Comparison of ENCODE assay signal across 8 cellular contexts in the genomic region with DNA sequence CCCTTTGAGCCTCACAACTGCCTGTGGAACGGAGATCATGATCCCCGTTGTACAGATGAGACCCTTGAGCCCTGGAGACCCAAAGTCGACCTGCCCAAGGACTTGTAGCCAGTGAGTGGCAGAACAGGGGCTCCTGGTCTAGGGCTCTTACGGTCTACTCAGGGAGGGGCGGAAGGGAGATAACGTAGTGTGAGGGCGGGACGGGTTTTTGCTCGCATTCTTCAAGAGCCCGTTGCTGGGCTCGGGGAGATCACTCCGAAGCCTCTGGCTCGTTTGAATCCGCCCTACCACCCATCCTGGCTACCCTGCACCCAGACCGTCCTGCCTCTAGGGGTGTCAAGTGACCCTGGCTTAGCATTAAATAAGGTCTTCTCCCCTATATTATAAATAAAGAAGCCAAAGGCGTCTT. TPM values are rescaled to one million over a fixed set of nuclear protein-coding genes. Genes with fewer than 3 reads are reported as not detected.
A peak's percentile ranks its signal among the peaks of the same experiment; 100 is the strongest.
DNase-seq lines count a peak whose midpoint lies in the region; ATAC-seq and TF ChIP-seq lines count a peak whose summit lies in the region.

No MANE protein-coding gene starts in this region.

- ATAC-seq in GM19035 (IDR thresholded peaks at IDR 0.05; ENCODE audit: unreplicated experiment) (peak; percentile 14), GM19452 (IDR thresholded peaks at IDR 0.05; ENCODE audit: unreplicated experiment) (no peak)

- intact Hi-C loops in mammary epithelial cell (cut with micrococcal nuclease): loop anchor here (2.0 to 5.0 kb wide), 3 partner anchors 49 to 395 kb away; no protein-coding TSS in a partner anchor

- peaks cover 34% of the 10 kb centered on the region for H3K4me1 ChIP-seq in BLaER1
- peaks cover 8% of the 10 kb centered on the region for H3K4me1 ChIP-seq in mammary epithelial cell (ENCODE audit: insufficient read depth, low read length)

- H3K9me3 ChIP-seq in BLaER1 (no peaks in the 10 kb centered on the region), mammary epithelial cell (replicated peaks; ENCODE audit: insufficient read depth, low read length) (no peaks in the 10 kb centered on the region)

- H3K79me2 ChIP-seq in mammary epithelial cell (ENCODE audit: insufficient read depth, low read length): peaks cover 51% of the 10 kb centered on the region

- peak overlapping the region; percentile 98 for H2AFZ ChIP-seq in mammary epithelial cell (ENCODE audit: low read depth, low read length)

- peaks cover 4% of the 10 kb centered on the region; the same call in 1 of the 2 replicates for H3K36me3 ChIP-seq in BLaER1
- H3K36me3 ChIP-seq in mammary epithelial cell (ENCODE audit: insufficient read depth, low read length): no peaks in the 10 kb centered on the region

- H4K20me1 ChIP-seq in BLaER1 (peaks cover 52% of the 10 kb centered on the region), mammary epithelial cell (ENCODE audit: insufficient read depth, low read length) (no peaks in the 10 kb centered on the region)

- in situ Hi-C loops in mammary epithelial cell (cut with MboI; ENCODE audit: low sequenced_read_pairs in 2 of 2): no loop called here

- H3K4me2 ChIP-seq in BLaER1: peak overlapping the region; percentile 83
- peak overlapping the region; percentile 86 for H3K4me2 ChIP-seq in mammary epithelial cell (ENCODE audit: insufficient read depth, low read depth, low read length)

- BruUV-seq in mammary epithelial cell (replicated peaks; lab: Mats Ljungman, UMichigan): TSS peak; percentile 35

- CTCF ChIA-PET in mammary epithelial cell (lab: Charles Lee; ENCODE audit: low non-redundant PET): no interaction called here

- H3K9ac ChIP-seq in BLaER1: peak overlapping the region; percentile 82
- H3K9ac ChIP-seq in mammary epithelial cell (ENCODE audit: insufficient read depth, low read length): peak overlapping the region; percentile 96

- TF ChIP-seq CTCF in HL-60 (IDR thresholded peaks at IDR 0.05; ENCODE audit: insufficient read depth, low read length) (no peak), mammary epithelial cell (conservative IDR thresholded peaks at IDR 0.05 in 1 of 2, IDR thresholded peaks at IDR 0.05 in 1 of 2; ENCODE audit: extremely low read depth in 1 of 2, insufficient read depth in 1 of 2, low read depth in 1 of 2, low read length in 2 of 2) (peak; percentile 19 to 32)

- peak overlapping the region; percentile 66 for H3K27ac ChIP-seq in BLaER1
- peak overlapping the region; percentile 73 for H3K27ac ChIP-seq in HL-60 (replicated peaks)
- peak overlapping the region; percentile 80 for H3K27ac ChIP-seq in mammary epithelial cell (ENCODE audit: insufficient read depth, low read depth, low read length)

- dilution Hi-C loops in mammary epithelial cell (cut with HindIII; ENCODE audit: low sequenced_read_pairs): no loop called here

- DNase-seq in HL-60 (ENCODE audit: low read depth in 1 of 2, low spot score in 1 of 2) (peak; percentile 25 to 47), SW480 (ENCODE audit: low spot score) (peak; percentile 51), mammary epithelial cell (peak; percentile 46), islet precursor cell (peak; percentile 83)
- peak; percentile 47 for DNase-seq in stimulated activated CD4-positive, alpha-beta T cell treated with anti-CD3 and anti-CD28 coated beads, Interleukin-15, amount 100 ng/mL, for 24 hours

- H3K27me3 ChIP-seq in BLaER1 (no peaks in the 10 kb centered on the region), HL-60 (ENCODE audit: insufficient read depth, poor library complexity, severe bottlenecking) (no peaks in the 10 kb centered on the region), mammary epithelial cell (ENCODE audit: insufficient read depth, low read length) (no peaks in the 10 kb centered on the region)

- WGBS in mammary epithelial cell (ENCODE audit: low coverage, missing lambda C conversion rate): 1% methylated on average over 15 of the region's 16 CpGs

- H3K4me3 ChIP-seq in BLaER1 (peak overlapping the region; percentile 78), HL-60 (replicated peaks; ENCODE audit: insufficient read depth, low read length) (peak overlapping the region; percentile 95), mammary epithelial cell (replicated peaks in 1 of 3; ENCODE audit: insufficient read depth in 1 of 3, low read depth in 2 of 3, low read length in 3 of 3) (peak overlapping the region; percentile 76 to 98 (median 98))

RNA-seq across cellular contexts. Expression of a gene that starts 0.6 kb away (rescaled TPM):
- total RNA-seq in mammary epithelial cell: 10 to 100 TPM; 13.2 to 14.0 TPM
- 5.2 TPM for polyA plus RNA-seq in mammary epithelial cell
- 19.6 TPM for polyA minus RNA-seq in mammary epithelial cell

RNA-seq across cellular contexts. Expression of a gene that starts 37.5 kb away (rescaled TPM):
- 10 to 100 TPM in 1 of 2 donors, 1 to 10 TPM in 1; 6.7 to 11.0 TPM for total RNA-seq in mammary epithelial cell
- polyA plus RNA-seq in mammary epithelial cell: 3.2 TPM
- polyA minus RNA-seq in mammary epithelial cell: 6.0 TPM

RNA-seq across cellular contexts. Expression of a gene that starts 43.0 kb away (rescaled TPM):
- 10 to 100 TPM; 11.2 to 18.0 TPM for total RNA-seq in mammary epithelial cell
- polyA plus RNA-seq in mammary epithelial cell: 10.5 TPM
- polyA minus RNA-seq in mammary epithelial cell: 11.1 TPM

RNA-seq across cellular contexts. Expression of a gene that starts 59.2 kb away (rescaled TPM):
- total RNA-seq in mammary epithelial cell: 1 to 10 TPM; 2.1 to 2.7 TPM
- 0.24 TPM for polyA plus RNA-seq in mammary epithelial cell
- not detected for polyA minus RNA-seq in mammary epithelial cell
